In the genomic region with DNA sequence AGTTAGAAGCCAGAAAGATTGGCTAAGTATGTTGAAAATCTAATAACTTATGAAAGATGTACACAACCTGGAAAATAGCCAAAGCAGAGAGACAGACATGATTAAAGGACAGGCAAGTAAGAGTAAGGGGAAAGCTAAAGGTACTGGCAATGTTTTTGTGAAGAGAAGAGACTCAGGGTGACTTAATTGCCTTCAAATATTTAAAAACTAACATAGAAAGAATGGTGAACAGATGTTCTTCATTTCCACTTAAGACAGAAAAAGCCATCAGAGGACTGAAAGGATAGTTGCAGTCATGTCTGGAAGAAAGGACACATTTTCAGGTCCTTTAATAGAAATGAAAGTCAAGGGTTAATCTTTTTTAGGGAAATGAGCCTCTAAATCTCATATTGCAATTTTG, we compare ENCODE assay signal across 20 cellular contexts.
"Had no signal": no experiment of that assay in that cellular context is flagged by ENCODE, and none has a peak within 500 bp of the region (broad histone marks: within the 10 kb centered on the region; RNA-seq: fewer than 3 reads in every experiment).

No MANE protein-coding gene starts in this region.

- H3K4me1 ChIP-seq: lower lobe of right lung, sigmoid colon had no signal

- H3K27ac ChIP-seq: cardiac muscle cell, lower lobe of right lung, neural progenitor cell had no signal

- H3K27me3 ChIP-seq: cardiac muscle cell, neural progenitor cell, sigmoid colon had no signal

- ATAC-seq: lower lobe of right lung; naive thymus-derived CD4-positive, alpha-beta T cell; stimulated activated naive B cell treated with anti-CD40 and anti-IgM and Interleukin-4, amounts not matched to agents 10 μg/mL and 1 μg/mL and 100 μg/mL, for 72 hours had no signal

- H3K4me3 ChIP-seq: cardiac muscle cell, lower lobe of right lung, neural progenitor cell, sigmoid colon, smooth muscle cell had no signal

- DNase-seq: activated CD4-positive, alpha-beta memory T cell treated with anti-CD3 and anti-CD28 coated beads for 36 hours; activated CD4-positive, alpha-beta T cell treated with anti-CD3 and anti-CD28 coated beads for 48 hours; activated naive CD4-positive, alpha-beta T cell treated with anti-CD3 and anti-CD28 coated beads for 36 hours; activated naive CD8-positive, alpha-beta T cell treated with anti-CD3 and anti-CD28 coated beads, Interleukin-2, amount 10 ng/mL, durations not matched to agents 7 days and 5 days; activated T-cell treated with anti-CD3 and anti-CD28 coated beads, Interleukin-2, amount 50 U/mL, for 48 hours; amygdala; cortex of kidney; kidney; lower lobe of right lung; naive thymus-derived CD4-positive, alpha-beta T cell; retina; sigmoid colon; stimulated activated CD4-positive, alpha-beta T cell treated with anti-CD3 and anti-CD28 coated beads, Interleukin-15, amount 100 ng/mL, for 24 hours; stimulated activated CD4-positive, alpha-beta T cell treated with anti-CD3 and anti-CD28 coated beads, Interleukin-2, amount 100 ng/mL, for 48 hours; stimulated activated CD8-positive, alpha-beta memory T cell treated with anti-CD3 and anti-CD28 coated beads, Interleukin-4, amount 100 ng/mL, for 48 hours; stimulated activated naive B cell treated with anti-CD40 and anti-IgM and Interleukin-4, amounts not matched to agents 10 μg/mL and 1 μg/mL and 100 μg/mL, for 72 hours; T-helper 2 cell had no signal

- H3K36me3 ChIP-seq: cardiac muscle cell, lower lobe of right lung, neural progenitor cell, sigmoid colon had no signal

- H3K9me3 ChIP-seq: lower lobe of right lung, sigmoid colon had no signal
